22 cellular contexts compared by ENCODE assay signal in genomic region chr6:32213649-32214048, GRCh38.
"Had no signal": no experiment of that assay in that cellular context is flagged by ENCODE, and none has a peak within 500 bp of the region (broad histone marks: within the 10 kb centered on the region; RNA-seq: fewer than 3 reads in every experiment).

No MANE protein-coding gene starts in this region.

- H3K9me3 ChIP-seq: MG63, SK-N-SH had no signal

- DNase-seq: IMR-90, MG63, NCI-H1092, NCI-H1105 treated with DMSO at 0.1 percent for 48 hours, NCI-H1417 treated with DMSO at 0.1 percent for 48 hours, NCI-H146, NCI-H1694 treated with DMSO at 0.1 percent for 48 hours, NCI-H1930, NCI-H2081, NCI-H2107, NCI-H2227 treated with DMSO at 0.1 percent for 48 hours, NCI-H524, NCI-H526 treated with DMSO at 0.1 percent for 48 hours, NCI-H774, PC-3, SHP77, SK-N-SH, SW 1271 had no signal

- H3K4me3 ChIP-seq: MG63 had no signal

- H3K4me2 ChIP-seq: KMS-11, SK-N-SH had no signal

- H3K36me3 ChIP-seq: MG63 had no signal

- H3K27ac ChIP-seq: KMS-11, RWPE1 had no signal

- H3K27me3 ChIP-seq: MG63 had no signal

- ATAC-seq: HepG2, Panc1, PC-3 had no signal
